ENCODE assay signal across 8 cellular contexts in the genomic region with DNA sequence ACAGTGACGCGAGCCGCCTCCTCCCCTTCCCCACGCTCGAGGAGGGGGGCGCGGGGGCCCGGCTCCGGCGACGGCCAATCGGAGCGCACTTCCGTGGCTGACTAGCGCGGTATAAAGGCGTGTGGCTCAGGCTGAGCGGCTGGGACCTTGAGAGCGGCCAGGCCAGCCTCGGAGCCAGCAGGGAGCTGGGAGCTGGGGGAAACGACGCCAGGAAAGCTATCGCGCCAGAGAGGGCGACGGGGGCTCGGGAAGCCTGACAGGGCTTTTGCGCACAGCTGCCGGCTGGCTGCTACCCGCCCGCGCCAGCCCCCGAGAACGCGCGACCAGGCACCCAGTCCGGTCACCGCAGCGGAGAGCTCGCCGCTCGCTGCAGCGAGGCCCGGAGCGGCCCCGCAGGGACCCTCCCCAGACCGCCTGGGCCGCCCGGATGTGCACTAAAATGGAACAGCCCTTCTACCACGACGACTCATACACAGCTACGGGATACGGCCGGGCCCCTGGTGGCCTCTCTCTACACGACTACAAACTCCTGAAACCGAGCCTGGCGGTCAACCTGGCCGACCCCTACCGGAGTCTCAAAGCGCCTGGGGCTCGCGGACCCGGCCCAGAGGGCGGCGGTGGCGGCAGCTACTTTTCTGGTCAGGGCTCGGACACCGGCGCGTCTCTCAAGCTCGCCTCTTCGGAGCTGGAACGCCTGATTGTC. TPM values are rescaled to one million over a fixed set of nuclear protein-coding genes. Genes with fewer than 3 reads are reported as not detected.
DNase-seq lines count a peak whose midpoint lies in the region; ATAC-seq and TF ChIP-seq lines count a peak whose summit lies in the region.

Gene JUNB (plus strand): TSS at position 142 of the 703 bp plus-strand sequence. CDS start 286 bp downstream, at position 428.

- ATAC-seq in GM19438 (IDR thresholded peaks at IDR 0.05; ENCODE audit: low read depth, unreplicated experiment): peak; percentile 24

- H3K9me3 ChIP-seq in OCI-LY3 (ENCODE audit: insufficient read depth, low read length): no peaks in the 10 kb centered on the region

- H3K9me3 Mint-ChIP-seq in endothelial cell (ENCODE audit: unreplicated experiment): no peaks in the 10 kb centered on the region

- peak within 1 kb of the TSS; percentile 96 for H3K4me2 ChIP-seq in OCI-LY3 (ENCODE audit: low read length)

- no peaks in the 10 kb centered on the region for H3K36me3 Mint-ChIP-seq in endothelial cell (ENCODE audit: low read depth, unreplicated experiment)

- peak within 1 kb of the TSS; percentile 76 for H3K27ac Mint-ChIP-seq in endothelial cell (ENCODE audit: unreplicated experiment)

- H3K36me3 ChIP-seq in OCI-LY3 (replicated peaks; ENCODE audit: low read depth, low read length): peaks cover 16% of the 10 kb centered on the region

- no peak for TF ChIP-seq CTCF in OCI-LY3 (IDR thresholded peaks at IDR 0.05; ENCODE audit: low read depth, low read length)
- no peak for TF ChIP-seq CTCF in endothelial cell (IDR thresholded peaks at IDR 0.05; ENCODE audit: unreplicated experiment)

- H3K4me3 Mint-ChIP-seq in endothelial cell (ENCODE audit: unreplicated experiment): peak within 1 kb of the TSS; percentile 87

- H3K4me1 Mint-ChIP-seq in endothelial cell (ENCODE audit: unreplicated experiment): peaks cover 27% of the 10 kb centered on the region

- H3K27me3 ChIP-seq in OCI-LY3 (ENCODE audit: low read depth, low read length): no peaks in the 10 kb centered on the region

- peaks cover 4% of the 10 kb centered on the region; the same call in 1 of the 2 replicates for H4K20me1 ChIP-seq in OCI-LY3 (ENCODE audit: insufficient read depth, low read length)

- H3K9ac ChIP-seq in OCI-LY3 (ENCODE audit: low read length): peak within 1 kb of the TSS; percentile 98

- H3K27me3 Mint-ChIP-seq in endothelial cell (ENCODE audit: unreplicated experiment): peaks cover 33% of the 10 kb centered on the region

- H3K4me3 ChIP-seq in OCI-LY3 (ENCODE audit: low read length): peak within 1 kb of the TSS; percentile 87

- H3K27ac ChIP-seq in OCI-LY3 (ENCODE audit: low read length): peak within 1 kb of the TSS; percentile 97

- no peak within 1 kb of the TSS for H2AFZ ChIP-seq in OCI-LY3 (ENCODE audit: low read depth, low read length)

- H3K4me1 ChIP-seq in OCI-LY3 (ENCODE audit: low read length): peaks cover 56% of the 10 kb centered on the region

- H3K79me2 ChIP-seq in OCI-LY3 (ENCODE audit: low read length): peaks cover 55% of the 10 kb centered on the region

- DNase-seq in CD1c-positive myeloid dendritic cell (ENCODE audit: extremely low spot score) (peak; percentile 99), HuH-7 (ENCODE audit: low spot score) (peak; percentile 91), activated T-cell treated with anti-CD3 and anti-CD28 coated beads for 1 hour (ENCODE audit: low read depth) (peak; percentile 95), endothelial cell (ENCODE audit: low spot score) (peak; percentile 94), midbrain (lab: John Stamatoyannopoulos, UW) (peak; percentile 98)
- peak; percentile 94 to 96 for DNase-seq in stimulated activated CD8-positive, alpha-beta memory T cell treated with anti-CD3 and anti-CD28 coated beads, Interleukin-15, amount 100 ng/mL, for 48 hours (ENCODE audit: low read depth in 2 of 2)

RNA-seq across cellular contexts. Expression of gene JUNB, which starts in this region (rescaled TPM):
- total RNA-seq in endothelial cell (ENCODE audit: unreplicated experiment): 20.6 TPM

Comparison
In these comparisons a context has a peak if more than half of its experiments do, and no peak if none do; other contexts are left out.
1. Peak in every context shown above with its lines: DNase-seq, ATAC-seq, H3K4me3 ChIP-seq and H3K27ac ChIP-seq.